Comparison of ENCODE assay signal across 14 cellular contexts in the genomic region with DNA sequence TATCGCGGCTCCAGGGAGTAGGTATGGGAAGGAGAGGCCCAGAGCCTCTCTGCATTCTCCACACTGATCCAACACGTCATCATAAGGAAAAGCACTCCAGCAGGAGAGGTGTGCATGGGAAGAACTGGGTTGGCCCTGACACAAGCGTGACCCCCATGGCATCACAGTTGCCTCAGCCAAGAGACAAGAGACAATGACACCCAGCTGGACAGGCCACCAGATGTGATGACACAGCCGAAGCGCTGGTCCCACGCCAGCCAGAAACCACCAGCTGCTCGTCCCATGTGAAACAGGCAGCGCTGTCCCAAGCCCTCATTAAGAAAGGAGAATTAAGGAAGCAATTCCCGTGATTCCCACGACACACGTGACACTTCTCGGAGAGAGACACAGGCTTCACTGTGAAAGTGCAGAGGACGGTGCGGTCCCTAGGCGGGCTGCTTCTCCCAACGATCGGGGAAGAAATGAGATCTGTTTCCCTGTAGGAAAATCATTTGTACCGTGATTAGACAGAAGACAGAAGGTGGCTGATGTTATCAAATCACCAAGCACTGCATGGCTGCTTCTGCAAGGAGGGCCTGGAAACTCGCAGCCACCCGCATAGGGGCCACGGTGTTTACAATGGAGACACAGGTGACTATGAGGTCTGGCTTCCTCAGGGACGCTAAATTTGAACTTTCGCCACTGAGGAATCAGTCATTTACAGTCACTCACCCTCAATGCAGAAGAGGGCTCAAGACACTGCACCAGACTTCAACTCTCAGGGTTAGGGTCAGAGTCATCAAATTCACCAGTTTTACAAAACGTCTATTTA.
DNase-seq lines count a peak whose midpoint lies in the region; ATAC-seq, FAIRE-seq and TF ChIP-seq lines count a peak whose summit lies in the region.
"Had no signal": no experiment of that assay in that cellular context is flagged by ENCODE, and none has a peak within 500 bp of the region (broad histone marks: within the 10 kb centered on the region; RNA-seq: fewer than 3 reads in every experiment).

No MANE protein-coding gene starts in this region.

- peak overlapping the region; percentile 87 for H3K27ac Mint-ChIP-seq in progenitor cell of endocrine pancreas
- H3K27ac Mint-ChIP-seq in stimulated activated memory B cell treated with anti-CD40 and anti-IgM and Interleukin-4, amounts not matched to agents 10 μg/mL and 1 μg/mL and 100 μg/mL, for 72 hours, result no peak overlapping the region
- H3K27ac Mint-ChIP-seq: B cell; naive thymus-derived CD8-positive, alpha-beta T cell; T-cell had no signal

- H3K36me3 Mint-ChIP-seq in progenitor cell of endocrine pancreas (ENCODE audit: insufficient read depth), result no peaks in the 10 kb centered on the region
- H3K36me3 Mint-ChIP-seq in stimulated activated memory B cell treated with anti-CD40 and anti-IgM and Interleukin-4, amounts not matched to agents 10 μg/mL and 1 μg/mL and 100 μg/mL, for 72 hours, result no peaks in the 10 kb centered on the region
- H3K36me3 Mint-ChIP-seq: naive thymus-derived CD8-positive, alpha-beta T cell; T-cell had no signal

- no peaks in the 10 kb centered on the region for H3K36me3 ChIP-seq in kidney (ENCODE audit: control insufficient read depth in 1 of 2, insufficient read depth in 2 of 2, low read length in 2 of 2)
- H3K36me3 ChIP-seq in testis (ENCODE audit: low read depth, missing control alignments), result no peaks in the 10 kb centered on the region

- H3K9me3 ChIP-seq in kidney (ENCODE audit: control insufficient read depth in 1 of 2, low read length in 2 of 2) (no peaks in the 10 kb centered on the region), testis (no peaks in the 10 kb centered on the region)

- no peaks in the 10 kb centered on the region for H3K27me3 Mint-ChIP-seq in progenitor cell of endocrine pancreas
- H3K27me3 Mint-ChIP-seq in stimulated activated memory B cell treated with anti-CD40 and anti-IgM and Interleukin-4, amounts not matched to agents 10 μg/mL and 1 μg/mL and 100 μg/mL, for 72 hours, result peaks cover 86% of the 10 kb centered on the region

- peaks cover 72% of the 10 kb centered on the region for H3K4me1 Mint-ChIP-seq in progenitor cell of endocrine pancreas (ENCODE audit: low read depth)
- H3K4me1 Mint-ChIP-seq in stimulated activated memory B cell treated with anti-CD40 and anti-IgM and Interleukin-4, amounts not matched to agents 10 μg/mL and 1 μg/mL and 100 μg/mL, for 72 hours, result peaks cover 6% of the 10 kb centered on the region

- intact Hi-C loops in kidney (cut with DNase I) (no loop called here), testis (cut with DNase I; ENCODE audit: low total_unique reads) (no loop called here)

- H3K4me3 Mint-ChIP-seq in progenitor cell of endocrine pancreas (ENCODE audit: low read depth), result no peak overlapping the region
- H3K4me3 Mint-ChIP-seq in stimulated activated memory B cell treated with anti-CD40 and anti-IgM and Interleukin-4, amounts not matched to agents 10 μg/mL and 1 μg/mL and 100 μg/mL, for 72 hours, result no peak overlapping the region
- H3K4me3 Mint-ChIP-seq: B cell; naive thymus-derived CD8-positive, alpha-beta T cell; T-cell had no signal

- H3K27ac ChIP-seq in kidney (ENCODE audit: low read depth in 2 of 2, low read length in 2 of 2) (no peak overlapping the region), testis (no peak overlapping the region)

- H3K4me3 ChIP-seq in kidney (ENCODE audit: low read length in 2 of 2) (no peak overlapping the region), testis (no peak overlapping the region)

- no peak for TF ChIP-seq POLR2A in testis (IDR thresholded peaks at IDR 0.05)

- ATAC-seq in GM19328 (IDR thresholded peaks at IDR 0.05; ENCODE audit: unreplicated experiment), result no peak
- no peak for ATAC-seq in HG02970 (IDR thresholded peaks at IDR 0.05; ENCODE audit: low FRiP score, unreplicated experiment)
- ATAC-seq in stimulated activated memory B cell treated with anti-CD40 and anti-IgM and Interleukin-4, amounts not matched to agents 10 μg/mL and 1 μg/mL and 100 μg/mL, for 72 hours, result no peak
- ATAC-seq: naive thymus-derived CD8-positive, alpha-beta T cell; T-cell had no signal

- no peaks in the 10 kb centered on the region for H3K27me3 ChIP-seq in testis

- DNase-seq in Ammon's horn (ENCODE audit: low spot score) (peak; percentile 96), amygdala (lab: John Stamatoyannopoulos, UW) (peak in 54 of 56 donors; percentile 28 to 94 (median 80)), kidney (peak; percentile 84), progenitor cell of endocrine pancreas (ENCODE audit: low spot score, unreplicated experiment) (no peak), testis (no peak)
- DNase-seq: activated CD4-positive, alpha-beta T cell treated with anti-CD3 and anti-CD28 coated beads for 4 hours; naive thymus-derived CD8-positive, alpha-beta T cell; NCI-H2081 treated with DMSO at 0.1 percent for 48 hours; T-cell had no signal

- no peak for TF ChIP-seq CTCF in kidney (IDR thresholded peaks at IDR 0.05; ENCODE audit: borderline replicate concordance, extremely low read depth, insufficient read depth)
- TF ChIP-seq CTCF in progenitor cell of endocrine pancreas (IDR thresholded peaks at IDR 0.05; ENCODE audit: unreplicated experiment), result no peak
- no peak for TF ChIP-seq CTCF in testis (IDR thresholded peaks at IDR 0.05)

- H3K9ac ChIP-seq in kidney (ENCODE audit: low read length in 2 of 2), result no peak overlapping the region

- H3K4me1 ChIP-seq in kidney (ENCODE audit: control insufficient read depth in 1 of 2, insufficient read depth in 1 of 2, low read depth in 1 of 2, low read length in 2 of 2) (peaks cover 17 to 18% of the 10 kb centered on the region in 2 donors), testis (peaks cover 8% of the 10 kb centered on the region)

- WGBS in testis, 2 donors, result 94 to 96% methylated on average over 25 of the region's 25 CpGs

- H3K9me3 Mint-ChIP-seq in progenitor cell of endocrine pancreas (ENCODE audit: low read depth), result no peaks in the 10 kb centered on the region
- no peaks in the 10 kb centered on the region for H3K9me3 Mint-ChIP-seq in stimulated activated memory B cell treated with anti-CD40 and anti-IgM and Interleukin-4, amounts not matched to agents 10 μg/mL and 1 μg/mL and 100 μg/mL, for 72 hours
- H3K9me3 Mint-ChIP-seq: naive thymus-derived CD8-positive, alpha-beta T cell; T-cell had no signal

- FAIRE-seq in kidney (lab: Jason Lieb, UNC), result no peak
- FAIRE-seq: GM18507 had no signal

Comparison
In these comparisons a context has a peak if more than half of its experiments do, and no peak if none do; other contexts are left out.
1. DNase-seq: peak in Ammon's horn (single experiment), amygdala (54 of 56) and kidney (single experiment); none in progenitor cell of endocrine pancreas (single experiment) and testis (single experiment).